In genomic region chr10:101780187-101780817, GRCh38 we compare ENCODE assay signal across 9 cellular contexts. TPM values are rescaled to one million over a fixed set of nuclear protein-coding genes. Genes with fewer than 3 reads are reported as not detected.
DNase-seq lines count a peak whose midpoint lies in the region; ATAC-seq and TF ChIP-seq lines count a peak whose summit lies in the region.
"Had no signal": no experiment of that assay in that cellular context is flagged by ENCODE, and none has a peak within 500 bp of the region (broad histone marks: within the 10 kb centered on the region; RNA-seq: fewer than 3 reads in every experiment).

No MANE protein-coding gene starts in this region.

- peaks cover 51% of the 10 kb centered on the region for H3K4me1 Mint-ChIP-seq in chondrocyte (ENCODE audit: low read depth)
- peaks cover 41 to 66% (median 60%) of the 10 kb centered on the region in 7 donors for H3K4me1 Mint-ChIP-seq in naive thymus-derived CD4-positive, alpha-beta T cell

- CTCF ChIA-PET in naive thymus-derived CD4-positive, alpha-beta T cell (lab: Charles Lee): interaction anchor here (0.6 to 4.0 kb wide), 3 partner anchors 61 to 229 kb away, joined by 3 to 15 read pairs (median 5); partner anchors contain the start of gene FBXW4

- H3K4me3 ChIP-seq in AG09309 (ENCODE audit: control insufficient read depth, low read depth, low read length) (peak overlapping the region; percentile 15), HFF-Myc (replicated peaks; ENCODE audit: low read depth, low read length) (peak overlapping the region; percentile 91)
- peak overlapping the region; percentile 64 for H3K4me3 ChIP-seq in naive thymus-derived CD4-positive, alpha-beta T cell (ENCODE audit: low read length)

- peaks cover 2 to 6% (median 5%) of the 10 kb centered on the region in 3 experiments for H3K36me3 ChIP-seq in naive thymus-derived CD4-positive, alpha-beta T cell (ENCODE audit: control insufficient read depth in 2 of 3, insufficient read depth in 3 of 3, low read length in 3 of 3)

- H3K27ac Mint-ChIP-seq in chondrocyte (ENCODE audit: unreplicated experiment): no peak overlapping the region
- peak overlapping the region in 2 of 9 donors; percentile 29 to 67 for H3K27ac Mint-ChIP-seq in naive thymus-derived CD4-positive, alpha-beta T cell

- TF ChIP-seq CTCF in AG09309 (IDR thresholded peaks at IDR 0.05; ENCODE audit: control insufficient read depth, insufficient read depth, low read depth, low read length, missing control alignments): no peak
- no peak for TF ChIP-seq CTCF in HFF-Myc (IDR thresholded peaks at IDR 0.05; ENCODE audit: low read depth, low read length, missing control alignments)
- peak; percentile 65 for TF ChIP-seq CTCF in chondrocyte (IDR thresholded peaks at IDR 0.05)
- no peak for TF ChIP-seq CTCF in foreskin keratinocyte (conservative IDR thresholded peaks at IDR 0.05)

- DNase-seq in AG09309 (ENCODE audit: low read depth) (no peak), HFF-Myc (ENCODE audit: extremely low read depth, low read depth) (no peak), chondrocyte (ENCODE audit: low spot score) (no peak), COLO829 (ENCODE audit: low spot score) (no peak), foreskin keratinocyte (no peak)
- DNase-seq in naive thymus-derived CD4-positive, alpha-beta T cell: no peak

- peaks cover 21% of the 10 kb centered on the region for H3K27me3 Mint-ChIP-seq in chondrocyte (ENCODE audit: low read depth)
- peaks cover 18 to 36% (median 26%) of the 10 kb centered on the region in 5 donors for H3K27me3 Mint-ChIP-seq in naive thymus-derived CD4-positive, alpha-beta T cell

- H3K4me3 Mint-ChIP-seq in chondrocyte (ENCODE audit: unreplicated experiment): peak overlapping the region; percentile 53
- H3K4me3 Mint-ChIP-seq in naive thymus-derived CD4-positive, alpha-beta T cell: peak overlapping the region; percentile 64 to 96 (median 76)

- H3K9me3 ChIP-seq in naive thymus-derived CD4-positive, alpha-beta T cell (ENCODE audit: control insufficient read depth in 2 of 3, low read length in 3 of 3): no peaks in the 10 kb centered on the region

- ATAC-seq in naive thymus-derived CD4-positive, alpha-beta T cell: no peak
- ATAC-seq in HG02885 (IDR thresholded peaks at IDR 0.05; ENCODE audit: poor library complexity, unreplicated experiment) (no peak), foreskin keratinocyte (no peak), GM21737 (IDR thresholded peaks at IDR 0.05; ENCODE audit: unreplicated experiment) (no peak)

- H3K27me3 ChIP-seq in naive thymus-derived CD4-positive, alpha-beta T cell (ENCODE audit: control insufficient read depth in 2 of 2, insufficient read depth in 2 of 2, low read length in 2 of 2): peaks cover 3 to 23% of the 10 kb centered on the region in 2 donors
- H3K27me3 ChIP-seq in foreskin keratinocyte: peaks cover 40% of the 10 kb centered on the region

- peaks cover 32 to 51% of the 10 kb centered on the region in 2 donors for H3K4me1 ChIP-seq in naive thymus-derived CD4-positive, alpha-beta T cell (ENCODE audit: control insufficient read depth in 2 of 2, insufficient read depth in 2 of 2, low read length in 2 of 2)
- peaks cover 4% of the 10 kb centered on the region for H3K4me1 ChIP-seq in foreskin keratinocyte

- H3K9me3 Mint-ChIP-seq in chondrocyte (ENCODE audit: low read depth): no peaks in the 10 kb centered on the region
- no peaks in the 10 kb centered on the region for H3K9me3 Mint-ChIP-seq in naive thymus-derived CD4-positive, alpha-beta T cell

- no peak overlapping the region for H3K27ac ChIP-seq in naive thymus-derived CD4-positive, alpha-beta T cell (ENCODE audit: low read depth, low read length)
- H3K27ac ChIP-seq in foreskin keratinocyte: no peak overlapping the region

- POLR2A ChIA-PET in naive thymus-derived CD4-positive, alpha-beta T cell (lab: Charles Lee): interaction anchor here (0.6 to 2.0 kb wide), 2 partner anchors 87 to 994 kb away, joined by 3 to 8 read pairs; no protein-coding TSS in a partner anchor

- H3K36me3 Mint-ChIP-seq in chondrocyte (ENCODE audit: low read depth): peaks cover 11% of the 10 kb centered on the region
- H3K36me3 Mint-ChIP-seq in naive thymus-derived CD4-positive, alpha-beta T cell: peaks cover 0 to 4% (median 0%) of the 10 kb centered on the region in 5 donors

- intact Hi-C loops in naive thymus-derived CD4-positive, alpha-beta T cell (cut with micrococcal nuclease): loop anchor here (1.0 to 5.0 kb wide), 7 partner anchors 52 to 619 kb away; partner anchors contain the start of genes FBXW4 (in 1 of the 2) and KCNIP2 (in 1 of the 2)

RNA-seq across cellular contexts. Expression of gene NPM3, which starts 2.9 kb away (rescaled TPM):
- total RNA-seq in chondrocyte (34.0 to 49.0 TPM (median 36.5 TPM) in 3 replicates), foreskin keratinocyte (126 and 136 TPM in 2 replicates)
- 10 to 100 TPM; 10.9 to 31.3 (median 16.2) TPM for total RNA-seq in naive thymus-derived CD4-positive, alpha-beta T cell
- 10 to 100 TPM; 10.3 to 13.7 TPM for polyA plus RNA-seq in naive thymus-derived CD4-positive, alpha-beta T cell
- polyA plus RNA-seq in foreskin keratinocyte: 185 and 194 TPM in 2 replicates

RNA-seq across cellular contexts. Expression of gene FGF8, which starts 4.4 kb away (rescaled TPM):
- total RNA-seq in chondrocyte: not detected in 3 replicates
- total RNA-seq in naive thymus-derived CD4-positive, alpha-beta T cell: not detected
- polyA plus RNA-seq in naive thymus-derived CD4-positive, alpha-beta T cell: not detected
- total RNA-seq in foreskin keratinocyte: not detected in 2 replicates
- not detected in 2 replicates for polyA plus RNA-seq in foreskin keratinocyte
- total RNA-seq: HT1080 had no signal

RNA-seq across cellular contexts. Expression of gene OGA, which starts 37.9 kb away (rescaled TPM):
- total RNA-seq in chondrocyte (75.5 to 79.2 TPM (median 75.5 TPM) in 3 replicates), foreskin keratinocyte (56.9 and 70.1 TPM in 2 replicates)
- total RNA-seq in naive thymus-derived CD4-positive, alpha-beta T cell: 100 to 1,000 TPM; 154 to 338 (median 321) TPM
- polyA plus RNA-seq in naive thymus-derived CD4-positive, alpha-beta T cell: 10 to 100 TPM; 45.8 to 47.6 TPM
- polyA plus RNA-seq in foreskin keratinocyte: 18.7 and 20.3 TPM in 2 replicates

Comparison
In these comparisons a context has a peak if more than half of its experiments do, and no peak if none do; other contexts are left out.
1. H3K4me3 ChIP-seq: peak in every context shown above with its lines; median percentile 91 in HFF-Myc; 64 in naive thymus-derived CD4-positive, alpha-beta T cell; 15 in AG09309.